ENCODE assay signal across 14 cellular contexts in the genomic region with DNA sequence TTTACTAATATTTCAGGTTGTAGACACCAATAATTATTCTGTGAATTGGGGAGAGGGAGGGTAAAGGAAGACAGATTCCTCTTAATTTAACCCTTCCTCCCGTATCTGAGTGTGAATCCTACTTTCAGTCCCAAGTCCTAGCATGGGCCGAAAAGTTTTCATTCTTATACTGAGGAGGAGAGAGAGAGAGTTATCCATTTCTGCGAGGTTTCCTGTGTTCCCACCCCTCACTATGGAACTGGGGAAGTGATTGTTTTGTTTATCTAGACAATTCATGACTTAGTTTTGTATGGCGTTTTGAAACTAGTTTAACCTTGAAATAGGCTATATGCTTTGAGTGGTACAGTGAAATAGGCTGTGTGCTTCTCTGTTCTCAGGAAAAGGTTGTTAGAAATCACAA.
DNase-seq lines count a peak whose midpoint lies in the region; ATAC-seq and TF ChIP-seq lines count a peak whose summit lies in the region.
"Had no signal": no experiment of that assay in that cellular context is flagged by ENCODE, and none has a peak within 500 bp of the region (broad histone marks: within the 10 kb centered on the region; RNA-seq: fewer than 3 reads in every experiment).

No MANE protein-coding gene starts in this region.

- TF ChIP-seq CTCF in fibroblast of villous mesenchyme (IDR thresholded peaks at IDR 0.05; ENCODE audit: insufficient read depth, low read depth, low read length) = no peak
- no peak for TF ChIP-seq CTCF in MM.1S (IDR thresholded peaks at IDR 0.05; ENCODE audit: low read length)

- H3K4me1 ChIP-seq in skeletal muscle satellite cell (ENCODE audit: control insufficient read depth, insufficient read depth, low read length) = peaks cover 18% of the 10 kb centered on the region
- no peaks in the 10 kb centered on the region for H3K4me1 ChIP-seq in MM.1S (ENCODE audit: low read length)

- no peaks in the 10 kb centered on the region for H3K36me3 ChIP-seq in skeletal muscle satellite cell (ENCODE audit: insufficient read depth, low read length)
- H3K36me3 ChIP-seq in MM.1S (replicated peaks; ENCODE audit: insufficient read depth, low read length) = no peaks in the 10 kb centered on the region

- H4K20me1 ChIP-seq in MM.1S (ENCODE audit: insufficient read depth, low read length) = no peaks in the 10 kb centered on the region

- H3K4me2 ChIP-seq in skeletal muscle satellite cell (ENCODE audit: low read length) = peak overlapping the region; percentile 93
- H3K4me2 ChIP-seq in MM.1S (ENCODE audit: low read depth, low read length) = no peak overlapping the region

- no peak for DNase-seq in activated T-cell treated with anti-CD3 and anti-CD28 coated beads, Interleukin-2, amount 50 U/mL, for 72 hours
- DNase-seq in activated T-cell treated with anti-CD3 and anti-CD28 coated beads, Interleukin-2, amount 50 U/mL, for 48 hours = no peak
- no peak for DNase-seq in T-cell
- DNase-seq in fibroblast of villous mesenchyme (ENCODE audit: low read depth) = no peak
- no peak for DNase-seq in MM.1S
- no peak for DNase-seq in GM19240 (ENCODE audit: insufficient read length, low spot score)
- DNase-seq in NCI-H2107 treated with DMSO at 0.1 percent for 48 hours (lab: John Stamatoyannopoulos, UW; ENCODE audit: unreplicated experiment) = no peak
- DNase-seq: effector CD8-positive, alpha-beta T cell; NCI-H187 treated with DMSO at 0.1 percent for 48 hours had no signal

- no peaks in the 10 kb centered on the region for H3K27me3 ChIP-seq in skeletal muscle satellite cell (ENCODE audit: control insufficient read depth, insufficient read depth, low read length)
- H3K27me3 ChIP-seq in MM.1S (replicated peaks; ENCODE audit: insufficient read depth, low read length) = no peaks in the 10 kb centered on the region

- no peaks in the 10 kb centered on the region for H3K9me2 ChIP-seq in MM.1S (replicated peaks; ENCODE audit: insufficient read depth, low read length)

- no peak for ATAC-seq in activated T-cell treated with anti-CD3 and anti-CD28 coated beads, Interleukin-2, amount 50 U/mL, for 72 hours (replicated peaks in 1 of 2)
- no peak for ATAC-seq in T-cell (replicated peaks in 1 of 4)

- no peak overlapping the region for H3K27ac ChIP-seq in MM.1S (ENCODE audit: low read length)
- H3K27ac ChIP-seq: hepatocyte had no signal

- CTCF ChIA-PET in T-cell (lab: Charles Lee) = interaction anchor here (0.5 to 1.9 kb wide), 7 partner anchors 255 to 1111 kb away, joined by 3 to 12 read pairs (median 3); no protein-coding TSS in a partner anchor

- H3K27me3 Mint-ChIP-seq in activated T-cell treated with anti-CD3 and anti-CD28 coated beads, Interleukin-2, amount 50 U/mL, for 72 hours (ENCODE audit: low read depth) = peaks cover 86% of the 10 kb centered on the region
- peaks cover 55 to 79% of the 10 kb centered on the region in 2 donors for H3K27me3 Mint-ChIP-seq in T-cell

- peak overlapping the region; percentile 77 to 79 for H3K4me3 Mint-ChIP-seq in activated T-cell treated with anti-CD3 and anti-CD28 coated beads, Interleukin-2, amount 50 U/mL, for 72 hours
- H3K4me3 Mint-ChIP-seq in T-cell = peak overlapping the region; percentile 5 to 69 (median 51)

- H3K9ac ChIP-seq in skeletal muscle satellite cell (ENCODE audit: low read depth, low read length) (no peak overlapping the region), MM.1S (ENCODE audit: low read length) (no peak overlapping the region)

- H3K9me3 ChIP-seq in skeletal muscle satellite cell (replicated peaks; ENCODE audit: low read length) (no peaks in the 10 kb centered on the region), MM.1S (replicated peaks; ENCODE audit: insufficient read depth, low read length) (no peaks in the 10 kb centered on the region)

- no peaks in the 10 kb centered on the region for H3F3A ChIP-seq in MM.1S (ENCODE audit: insufficient read depth, low read length)

- H2AFZ ChIP-seq in MM.1S (ENCODE audit: low read length) = no peak overlapping the region

- H3K4me3 ChIP-seq in fibroblast of villous mesenchyme (ENCODE audit: low read depth, low read length) = peak overlapping the region; percentile 40
- peak overlapping the region; percentile 74 for H3K4me3 ChIP-seq in skeletal muscle satellite cell (ENCODE audit: low read length)
- H3K4me3 ChIP-seq in MM.1S (ENCODE audit: low read length) = no peak overlapping the region
- H3K4me3 ChIP-seq: lung had no signal

- H3K36me3 Mint-ChIP-seq in activated T-cell treated with anti-CD3 and anti-CD28 coated beads, Interleukin-2, amount 50 U/mL, for 72 hours (ENCODE audit: insufficient read depth in 2 of 2) = peaks cover 0 to 3% of the 10 kb centered on the region in 2 donors
- H3K36me3 Mint-ChIP-seq in T-cell = no peaks in the 10 kb centered on the region
- H3K36me3 Mint-ChIP-seq: stimulated activated memory B cell treated with anti-CD40 and anti-IgM and Interleukin-4, amounts not matched to agents 10 μg/mL and 1 μg/mL and 100 μg/mL, for 72 hours had no signal

- peaks cover 10% of the 10 kb centered on the region for H3K4me1 Mint-ChIP-seq in activated T-cell treated with anti-CD3 and anti-CD28 coated beads, Interleukin-2, amount 50 U/mL, for 72 hours (ENCODE audit: low read depth)
- peaks cover 13 to 19% (median 17%) of the 10 kb centered on the region in 3 donors for H3K4me1 Mint-ChIP-seq in T-cell

- no peaks in the 10 kb centered on the region for H3K9me3 Mint-ChIP-seq in activated T-cell treated with anti-CD3 and anti-CD28 coated beads, Interleukin-2, amount 50 U/mL, for 72 hours
- no peaks in the 10 kb centered on the region for H3K9me3 Mint-ChIP-seq in T-cell
- H3K9me3 Mint-ChIP-seq: IgD-negative memory B cell; stimulated activated memory B cell treated with anti-CD40 and anti-IgM and Interleukin-4, amounts not matched to agents 10 μg/mL and 1 μg/mL and 100 μg/mL, for 72 hours had no signal

- no peak overlapping the region for H3K27ac Mint-ChIP-seq in activated T-cell treated with anti-CD3 and anti-CD28 coated beads, Interleukin-2, amount 50 U/mL, for 72 hours
- H3K27ac Mint-ChIP-seq in T-cell = no peak overlapping the region
- H3K27ac Mint-ChIP-seq: stimulated activated memory B cell treated with anti-CD40 and anti-IgM and Interleukin-4, amounts not matched to agents 10 μg/mL and 1 μg/mL and 100 μg/mL, for 72 hours had no signal

- no peaks in the 10 kb centered on the region for H3K79me2 ChIP-seq in MM.1S (ENCODE audit: low read length)
- H3K79me2 ChIP-seq: hepatocyte had no signal

- POLR2A ChIA-PET in T-cell (lab: Charles Lee) = no interaction called here
